Comparison of ENCODE assay signal across 8 cellular contexts in the genomic region with DNA sequence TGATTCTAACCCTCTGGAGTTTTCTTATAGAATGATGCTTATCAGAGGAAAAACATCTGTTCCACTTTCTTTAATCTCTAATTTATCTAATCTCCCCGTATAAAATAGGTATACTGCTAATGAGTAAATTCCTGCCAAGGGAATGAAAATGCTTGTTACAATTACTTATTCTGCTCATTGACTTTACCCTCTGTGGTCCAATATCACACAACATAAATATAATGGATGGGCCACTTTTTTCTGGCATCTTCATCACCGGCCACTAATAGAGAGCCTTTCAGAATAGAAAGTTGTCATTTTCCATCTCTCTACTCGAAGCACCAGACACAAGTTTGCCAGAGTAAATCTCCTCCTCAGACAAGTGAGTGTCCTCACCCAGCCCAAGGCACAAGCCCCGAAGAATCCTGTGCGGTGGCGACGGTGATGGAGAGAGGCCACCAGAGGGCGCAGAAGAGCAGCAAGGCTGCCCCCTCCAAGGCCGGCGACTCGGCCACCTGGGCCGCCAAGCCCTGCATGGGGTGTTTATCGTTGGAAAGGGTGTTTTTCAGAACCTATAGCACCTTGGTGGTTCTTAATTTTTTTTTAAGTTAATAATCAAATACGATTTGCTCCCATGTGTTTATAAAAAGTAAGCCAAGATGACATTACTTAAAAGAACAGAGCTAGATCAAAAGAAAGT.
DNase-seq lines count a peak whose midpoint lies in the region; ATAC-seq and TF ChIP-seq lines count a peak whose summit lies in the region.

No MANE protein-coding gene starts in this region.

- no peak overlapping the region for H3K4me3 Mint-ChIP-seq in central memory CD8-positive, alpha-beta T cell

- H3K9me3 Mint-ChIP-seq in central memory CD8-positive, alpha-beta T cell: no peaks in the 10 kb centered on the region

- H3K4me1 Mint-ChIP-seq in central memory CD8-positive, alpha-beta T cell: no peaks in the 10 kb centered on the region

- no peak overlapping the region for H3K27ac Mint-ChIP-seq in central memory CD8-positive, alpha-beta T cell (ENCODE audit: low read depth)

- ATAC-seq in GM18868 (IDR thresholded peaks at IDR 0.05; ENCODE audit: unreplicated experiment): peak; percentile 90
- peak; percentile 97 for ATAC-seq in HG03103 (IDR thresholded peaks at IDR 0.05; ENCODE audit: low read depth, unreplicated experiment)
- peak; percentile 78 for ATAC-seq in central memory CD8-positive, alpha-beta T cell (replicated peaks; ENCODE audit: extremely low read depth, poor library complexity, severe bottlenecking)
- peak; percentile 96 for ATAC-seq in left colon

- DNase-seq in AG04449 (ENCODE audit: low read depth, low spot score): no peak
- DNase-seq in NCI-H2196 treated with DMSO at 0.1 percent for 48 hours (lab: John Stamatoyannopoulos, UW; ENCODE audit: unreplicated experiment): peak; percentile 22
- DNase-seq in activated CD4-positive, CD25-positive, alpha-beta regulatory T cell treated with anti-CD3 and anti-CD28 coated beads, Interleukin-2, amount 50 U/mL, for 72 hours: peak; percentile 85
- DNase-seq in central memory CD8-positive, alpha-beta T cell (ENCODE audit: low spot score in 2 of 2): peak; percentile 55 to 72
- peak; percentile 56 to 86 for DNase-seq in left colon
- DNase-seq in stimulated activated CD4-positive, alpha-beta T cell treated with anti-CD3 and anti-CD28 coated beads, Interleukin-4, amount 100 ng/mL, for 1 hour: peak; percentile 80

- peaks cover 74% of the 10 kb centered on the region for H3K27me3 Mint-ChIP-seq in central memory CD8-positive, alpha-beta T cell

- H3K4me3 ChIP-seq in AG04449 (ENCODE audit: low read depth, low read length): no peak overlapping the region

- POLR2A ChIA-PET in AG04449 (lab: Yijun Ruan, JAX): no interaction called here

- H3K36me3 Mint-ChIP-seq in central memory CD8-positive, alpha-beta T cell (ENCODE audit: insufficient read depth): no peaks in the 10 kb centered on the region

- peak; percentile 96 for TF ChIP-seq CTCF in AG04449 (IDR thresholded peaks at IDR 0.05; ENCODE audit: insufficient read depth, low read length, missing control alignments)

- intact Hi-C loops in left colon (cut with DNase I, micrococcal nuclease): loop anchor here in 1 of 2 donors (10.0 kb wide), 3 partner anchors 121 to 621 kb away; no protein-coding TSS in a partner anchor

- CTCF ChIA-PET in AG04449 (lab: Yijun Ruan, JAX): interaction anchor here (0.6 to 2.0 kb wide), 18 partner anchors 10 to 620 kb away, joined by 3 to 7 read pairs (median 3); no protein-coding TSS in a partner anchor
